In the genomic region with DNA sequence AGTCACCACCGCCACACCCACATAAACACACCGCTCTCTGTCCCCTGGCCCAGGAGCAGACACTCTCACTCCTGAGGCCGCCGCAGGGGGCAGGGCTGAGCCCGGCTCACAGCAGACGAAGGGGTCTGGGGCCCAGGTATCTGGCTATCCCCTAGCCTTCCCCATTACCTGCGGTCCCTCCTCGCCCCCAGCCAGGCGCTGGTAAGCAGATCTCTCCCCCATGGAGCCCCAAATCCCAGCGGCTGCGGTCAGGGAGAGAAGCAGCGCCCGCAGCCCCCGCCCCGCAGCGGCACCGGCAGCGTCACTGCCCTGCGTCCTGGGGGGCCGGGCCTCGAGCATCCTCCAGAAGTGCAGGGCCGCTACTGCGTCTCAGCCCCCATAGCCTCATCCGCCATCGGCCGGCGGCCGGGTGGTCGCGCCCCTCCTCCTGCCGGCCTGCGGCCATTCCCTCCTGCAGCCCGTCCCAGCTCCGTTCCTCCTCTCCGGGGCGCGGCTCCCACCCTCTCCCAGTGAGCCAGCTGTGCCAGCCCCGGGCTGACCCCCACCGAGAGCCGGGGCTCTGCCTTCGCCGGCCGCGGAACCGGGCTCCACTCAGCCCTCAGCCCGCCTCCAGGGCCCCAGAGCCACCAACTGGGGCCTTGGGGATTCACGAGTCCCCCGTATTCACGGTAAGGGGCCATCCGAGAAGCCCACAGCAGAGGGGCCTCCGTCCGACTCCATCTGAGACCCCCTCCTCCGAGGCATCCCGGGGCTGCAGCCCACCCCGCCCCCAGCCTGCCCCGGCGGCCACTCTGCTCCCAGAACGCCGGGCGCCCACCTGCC, we compare ENCODE assay signal across 8 cellular contexts. TPM values are rescaled to one million over a fixed set of nuclear protein-coding genes. Genes with fewer than 3 reads are reported as not detected.
DNase-seq lines count a peak whose midpoint lies in the region; ATAC-seq, FAIRE-seq and TF ChIP-seq lines count a peak whose summit lies in the region.

No MANE protein-coding gene starts in this region.

- H3K27me3 ChIP-seq in Peyer's patch = no peaks in the 10 kb centered on the region
- no peaks in the 10 kb centered on the region for H3K27me3 ChIP-seq in pancreas

- peak; percentile 64 for ATAC-seq in GM19397 (IDR thresholded peaks at IDR 0.05; ENCODE audit: unreplicated experiment)
- peak; percentile 49 for ATAC-seq in HG03565 (IDR thresholded peaks at IDR 0.05; ENCODE audit: unreplicated experiment)
- ATAC-seq in pancreas = peak; percentile 47 to 67 (median 61)
- no peak for ATAC-seq in GM18519 (IDR thresholded peaks at IDR 0.05; ENCODE audit: low FRiP score, unreplicated experiment)

- H3K27ac Mint-ChIP-seq in CD14-positive monocyte = peak overlapping the region; percentile 90 to 99 (median 93)

- no peaks in the 10 kb centered on the region for H3K27me3 Mint-ChIP-seq in CD14-positive monocyte (ENCODE audit: low read depth in 3 of 3)

- H3K4me1 Mint-ChIP-seq in CD14-positive monocyte = peaks cover 56% of the 10 kb centered on the region

- TF ChIP-seq POLR2A in Peyer's patch (IDR thresholded peaks at IDR 0.05) = no peak

- intact Hi-C loops in CD14-positive monocyte (cut with micrococcal nuclease) = loop anchor here (1.0 to 2.0 kb wide), 2 partner anchors 11 to 14 kb away; partner anchors contain the start of gene TNK2 (in 1 of the 2)
- intact Hi-C loops in pancreas (cut with DNase I) = no loop called here

- peaks cover 15 to 34% of the 10 kb centered on the region in 2 donors for H3K36me3 Mint-ChIP-seq in CD14-positive monocyte

- 0 to 1% methylated on average over 51 to 60 of the region's 60 CpGs for WGBS in pancreas, 2 donors

- peak overlapping the region; percentile 29 to 84 (median 64) for H3K4me3 ChIP-seq in Peyer's patch
- H3K4me3 ChIP-seq in pancreas = peak overlapping the region; percentile 51 to 80 (median 55)

- H3K4me1 ChIP-seq in Peyer's patch = peaks cover 5 to 47% (median 20%) of the 10 kb centered on the region in 4 donors
- peaks cover 4 to 24% (median 5%) of the 10 kb centered on the region in 3 donors for H3K4me1 ChIP-seq in pancreas

- H3K9me3 Mint-ChIP-seq in CD14-positive monocyte = peaks cover 0 to 1% (median 0%) of the 10 kb centered on the region in 7 donors

- DNase-seq in CD14-positive monocyte (ENCODE audit: low spot score) (peak; percentile 56), Peyer's patch (peak; percentile 67 to 81 (median 78)), activated gamma-delta T cell (lab: John Stamatoyannopoulos, UW) (peak; percentile 51), glomerular visceral epithelial cell (ENCODE audit: extremely low spot score) (peak; percentile 46), pancreas (peak in 4 of 6 donors; percentile 47 to 82 (median 71))

- H3K36me3 ChIP-seq in Peyer's patch (no peaks in the 10 kb centered on the region), pancreas (no peaks in the 10 kb centered on the region)

- H3K9me3 ChIP-seq in Peyer's patch (no peaks in the 10 kb centered on the region), pancreas (no peaks in the 10 kb centered on the region)

- FAIRE-seq in pancreas (lab: Jason Lieb, UNC) = no peak

- peak; percentile 78 for TF ChIP-seq CTCF in CD14-positive monocyte (IDR thresholded peaks at IDR 0.05)
- no peak for TF ChIP-seq CTCF in Peyer's patch (IDR thresholded peaks at IDR 0.05)
- TF ChIP-seq CTCF in pancreas (IDR thresholded peaks at IDR 0.05) = no peak

- H3K27ac ChIP-seq in Peyer's patch (peak overlapping the region; percentile 62 to 98 (median 78)), pancreas (peak overlapping the region in 3 of 4 donors; percentile 57 to 72 (median 64))

- peak overlapping the region; percentile 87 to 90 for H3K4me3 Mint-ChIP-seq in CD14-positive monocyte

RNA-seq across cellular contexts. Expression of gene TNK2, which starts 13.1 kb away (rescaled TPM):
- polyA plus RNA-seq in CD14-positive monocyte (1 to 10 TPM in 1 of 2 donors, under 1 TPM in 1; 0.84 to 1.8 TPM), pancreas (10 to 100 TPM; 72.8 to 91.2 TPM)
- total RNA-seq in Peyer's patch (100 to 1,000 TPM in 1 of 4 donors, 10 to 100 TPM in 3; 18.6 to 149 (median 24.6) TPM), pancreas (10 to 100 TPM; 21.0 to 29.5 (median 22.5) TPM)

Comparison
In these comparisons a context has a peak if more than half of its experiments do, and no peak if none do; other contexts are left out.
1. intact Hi-C loops: an anchor here in CD14-positive monocyte (1.0 to 2.0 kb wide); none called in pancreas.